ENCODE assay signal across 29 cellular contexts in genomic region chr21:35128526-35128925, GRCh38.
"Had no signal": no experiment of that assay in that cellular context is flagged by ENCODE, and none has a peak within 500 bp of the region (broad histone marks: within the 10 kb centered on the region; RNA-seq: fewer than 3 reads in every experiment).

No MANE protein-coding gene starts in this region.

- H3K9me3 ChIP-seq: adrenal gland had no signal

- H3K4me3 ChIP-seq: adrenal gland, SK-N-MC had no signal

- H3K4me1 ChIP-seq: adrenal gland had no signal

- H3K27me3 ChIP-seq: adrenal gland had no signal

- H3K27ac ChIP-seq: adrenal gland, SK-N-MC, WERI-Rb-1 had no signal

- DNase-seq: activated CD4-positive, alpha-beta T cell treated with anti-CD3 and anti-CD28 coated beads for 4 hours; activated CD8-positive, alpha-beta memory T cell treated with anti-CD3 and anti-CD28 coated beads, Interleukin-2, amount 50 U/mL, for 48 hours; activated CD8-positive, alpha-beta T cell treated with anti-CD3 and anti-CD28 coated beads, Interleukin-2, amount 10 ng/mL, durations not matched to agents 7 days and 5 days; activated naive CD4-positive, alpha-beta T cell treated with anti-CD3 and anti-CD28 coated beads, Interleukin-2, amount 50 U/mL, for 16 hours; activated naive CD8-positive, alpha-beta T cell treated with anti-CD3 and anti-CD28 coated beads, Interleukin-2, amount 10 ng/mL, durations not matched to agents 7 days and 5 days; activated T-cell treated with anti-CD3 and anti-CD28 coated beads, Interleukin-2, amount 50 U/mL, for 1 hour; adrenal gland; anterior cingulate cortex; caudate nucleus; Kasumi-1; KBM-7; NCI-H1092; NCI-H1417 treated with DMSO at 0.1 percent for 48 hours; NCI-H1694; NCI-H2029 treated with DMSO at 0.1 percent for 48 hours; NCI-H345; NCI-H510A; NCI-H526 treated with DMSO at 0.1 percent for 48 hours; NCI-H82; RPMI8226; T-cell; T-helper 2 cell; T1000; WERI-Rb-1 had no signal

- ATAC-seq: activated CD4-positive, CD25-positive, alpha-beta regulatory T cell treated with anti-CD3 and anti-CD28 coated beads, Interleukin-2, amount 50 U/mL, for 24 hours; activated CD8-positive, alpha-beta T cell treated with anti-CD3 and anti-CD28 coated beads, Interleukin-2, amount 10 ng/mL, durations not matched to agents 7 days and 5 days; Panc1; Right ventricle myocardium inferior; T-cell had no signal

- H3K36me3 ChIP-seq: adrenal gland, WERI-Rb-1 had no signal

- FAIRE-seq: TTC549 had no signal
